In the genomic region with DNA sequence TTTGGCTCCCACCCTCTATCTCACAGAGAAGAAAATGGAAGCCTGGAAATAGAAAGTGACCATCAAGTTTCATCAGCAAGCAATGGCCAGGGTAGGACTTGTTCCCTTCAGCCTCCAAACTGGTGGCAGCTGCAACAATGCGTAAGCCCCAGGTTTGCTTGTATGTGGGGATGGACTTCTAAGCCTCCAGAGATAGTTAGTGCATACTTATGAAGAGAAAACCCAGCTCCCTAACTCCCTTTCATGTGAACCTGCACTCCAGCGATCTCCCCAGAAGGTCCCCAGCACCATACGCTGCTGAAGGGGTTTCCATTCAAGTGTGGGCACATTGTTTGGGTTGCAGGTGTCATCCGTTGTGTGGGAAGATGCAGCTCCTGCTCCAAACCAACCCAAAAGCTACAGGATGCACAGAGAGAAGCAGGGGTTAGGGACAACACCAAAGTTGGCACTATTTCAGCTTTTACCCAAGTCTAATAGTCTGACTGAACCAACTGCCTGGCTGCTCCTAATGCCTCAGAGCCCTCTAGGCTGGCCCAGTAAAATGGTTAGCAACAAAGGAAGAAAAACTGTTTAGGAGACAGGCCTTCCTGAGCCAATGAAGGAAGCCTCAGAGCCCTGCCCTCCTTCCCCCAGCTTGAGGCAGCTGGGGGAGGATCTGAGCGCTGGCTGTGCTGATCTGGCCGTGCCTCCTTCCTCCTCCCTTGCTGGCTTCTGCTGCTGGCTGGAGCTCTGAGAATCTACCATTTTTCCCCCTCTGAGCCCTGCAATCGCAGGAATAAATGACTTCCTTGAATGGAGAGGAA, we compare ENCODE assay signal across 8 cellular contexts. TPM values are rescaled to one million over a fixed set of nuclear protein-coding genes. Genes with fewer than 3 reads are reported as not detected.
DNase-seq lines count a peak whose midpoint lies in the region; ATAC-seq and TF ChIP-seq lines count a peak whose summit lies in the region.

No MANE protein-coding gene starts in this region.

- H3K4me1 Mint-ChIP-seq in stimulated activated memory B cell treated with anti-CD40 and anti-IgM and Interleukin-4, amounts not matched to agents 10 μg/mL and 1 μg/mL and 100 μg/mL, for 72 hours = peaks cover 49% of the 10 kb centered on the region

- no peak for TF ChIP-seq CTCF in DND-41 (IDR thresholded peaks at IDR 0.05; ENCODE audit: borderline replicate concordance, extremely low read depth, low read length, poor library complexity, severe bottlenecking)

- H3K36me3 ChIP-seq in DND-41 (ENCODE audit: insufficient read depth, low read length) = no peaks in the 10 kb centered on the region

- H3K79me2 ChIP-seq in DND-41 (ENCODE audit: insufficient read depth, low read length) = no peaks in the 10 kb centered on the region

- no peak overlapping the region; the same call in 1 of the 2 replicates for H3K4me2 ChIP-seq in DND-41 (ENCODE audit: insufficient read depth, low read length)

- no peaks in the 10 kb centered on the region for H4K20me1 ChIP-seq in DND-41 (ENCODE audit: insufficient read depth, low read length)

- H3K9me3 Mint-ChIP-seq in stimulated activated memory B cell treated with anti-CD40 and anti-IgM and Interleukin-4, amounts not matched to agents 10 μg/mL and 1 μg/mL and 100 μg/mL, for 72 hours = peaks cover 3% of the 10 kb centered on the region

- H3K36me3 Mint-ChIP-seq in stimulated activated memory B cell treated with anti-CD40 and anti-IgM and Interleukin-4, amounts not matched to agents 10 μg/mL and 1 μg/mL and 100 μg/mL, for 72 hours = no peaks in the 10 kb centered on the region

- no peak overlapping the region for H3K4me3 Mint-ChIP-seq in stimulated activated memory B cell treated with anti-CD40 and anti-IgM and Interleukin-4, amounts not matched to agents 10 μg/mL and 1 μg/mL and 100 μg/mL, for 72 hours

- H3K27me3 Mint-ChIP-seq in stimulated activated memory B cell treated with anti-CD40 and anti-IgM and Interleukin-4, amounts not matched to agents 10 μg/mL and 1 μg/mL and 100 μg/mL, for 72 hours = no peaks in the 10 kb centered on the region

- DNase-seq in DND-41 (peak; percentile 69), OCI-M2 (lab: John Stamatoyannopoulos, UW; ENCODE audit: unreplicated experiment) (peak; percentile 82), left lobe of liver (ENCODE audit: low spot score) (peak; percentile 55), LoVo (ENCODE audit: low spot score) (no peak), NCI-H128 (lab: John Stamatoyannopoulos, UW; ENCODE audit: unreplicated experiment) (no peak), RPMI8226 (no peak)
- DNase-seq in central memory CD4-positive, alpha-beta T cell = peak; percentile 33

- peak overlapping the region; percentile 61 for H3K27ac ChIP-seq in DND-41 (ENCODE audit: low read length)

- H3K4me3 ChIP-seq in DND-41 (ENCODE audit: low read depth in 1 of 2, low read length in 2 of 2) = no peak overlapping the region

- H3K27me3 ChIP-seq in DND-41 (ENCODE audit: insufficient read depth, low read length, poor library complexity) = no peaks in the 10 kb centered on the region

- ATAC-seq in DND-41 (ENCODE audit: insufficient read depth, low read depth) = peak; percentile 78
- ATAC-seq in left lobe of liver = peak; percentile 6
- no peak for ATAC-seq in stimulated activated memory B cell treated with anti-CD40 and anti-IgM and Interleukin-4, amounts not matched to agents 10 μg/mL and 1 μg/mL and 100 μg/mL, for 72 hours

- peaks cover 29% of the 10 kb centered on the region for H3K4me1 ChIP-seq in DND-41 (ENCODE audit: insufficient read depth, low read length)

- H3K27ac Mint-ChIP-seq in stimulated activated memory B cell treated with anti-CD40 and anti-IgM and Interleukin-4, amounts not matched to agents 10 μg/mL and 1 μg/mL and 100 μg/mL, for 72 hours = peak overlapping the region; percentile 72

- no peak overlapping the region for H3K9ac ChIP-seq in DND-41 (ENCODE audit: low read depth, low read length)

- peak overlapping the region; percentile 56 for H2AFZ ChIP-seq in DND-41 (ENCODE audit: low read depth, low read length)

- no peaks in the 10 kb centered on the region for H3K9me3 ChIP-seq in DND-41 (ENCODE audit: insufficient read depth, low read length, severe bottlenecking)

RNA-seq across cellular contexts. Expression of gene ZFP36L1, which starts 12.3 kb away (rescaled TPM):
- total RNA-seq in left lobe of liver = 236 TPM

Comparison
In these comparisons a context has a peak if more than half of its experiments do, and no peak if none do; other contexts are left out.
1. DNase-seq: peak in DND-41 (single experiment), OCI-M2 (single experiment), central memory CD4-positive, alpha-beta T cell (single experiment) and left lobe of liver (single experiment); none in LoVo (single experiment), NCI-H128 (single experiment) and RPMI8226 (single experiment).